In the genomic region with DNA sequence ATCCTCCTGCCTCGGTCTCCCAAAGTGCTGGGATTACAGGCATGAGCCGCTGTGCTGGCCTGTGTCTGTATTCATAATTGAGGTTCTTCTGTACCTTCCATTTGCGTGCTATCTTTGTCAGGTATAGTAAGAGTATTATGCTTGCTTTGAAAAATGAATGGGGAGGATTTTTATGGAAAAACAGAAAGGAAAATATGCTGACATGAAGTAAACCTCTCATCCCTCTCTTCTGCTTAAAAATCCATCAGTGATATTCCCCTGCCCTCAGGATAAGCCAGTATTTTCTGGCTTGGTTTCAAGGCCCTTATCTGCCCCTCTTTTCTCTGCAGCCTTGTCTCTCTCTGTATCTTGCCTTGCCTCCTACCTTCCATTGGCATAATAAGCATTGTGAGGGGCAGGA, we compare ENCODE assay signal across 8 cellular contexts.
"Had no signal": no experiment of that assay in that cellular context is flagged by ENCODE, and none has a peak within 500 bp of the region (broad histone marks: within the 10 kb centered on the region; RNA-seq: fewer than 3 reads in every experiment).

No MANE protein-coding gene starts in this region.

- H3K4me3 ChIP-seq: GM23248 had no signal

- H3K4me2 ChIP-seq: KMS-11 had no signal

- H3K27ac ChIP-seq: GM23248, KMS-11 had no signal

- H2AFZ ChIP-seq: GM23248 had no signal

- DNase-seq: GM23248, GOT3, H9, HCEC 1CT, KBM-7 had no signal

- FAIRE-seq: H54, HTR-8/SVneo had no signal

- H3K9ac ChIP-seq: GM23248, KMS-11 had no signal
